8 cellular contexts compared by ENCODE assay signal in genomic region chr15:44735482-44736260, GRCh38. TPM values are rescaled to one million over a fixed set of nuclear protein-coding genes. Genes with fewer than 3 reads are reported as not detected.
DNase-seq lines count a peak whose midpoint lies in the region; ATAC-seq and TF ChIP-seq lines count a peak whose summit lies in the region.

No MANE protein-coding gene starts in this region.

- TF ChIP-seq CTCF in fibroblast of pulmonary artery (IDR thresholded peaks at IDR 0.05; ENCODE audit: low read length, missing control alignments), result no peak

- H3K4me3 Mint-ChIP-seq in activated T-cell treated with anti-CD3 and anti-CD28 coated beads, Interleukin-2, amount 50 U/mL, for 24 hours, result peak overlapping the region; percentile 78
- H3K4me3 Mint-ChIP-seq in T-helper 17 cell, result peak overlapping the region; percentile 92

- H3K4me3 ChIP-seq in fibroblast of pulmonary artery (replicated peaks; ENCODE audit: low read depth, low read length), result no peak overlapping the region

- ATAC-seq in T-helper 17 cell (peak; percentile 70), GM19328 (IDR thresholded peaks at IDR 0.05; ENCODE audit: unreplicated experiment) (no peak), GM19351 (IDR thresholded peaks at IDR 0.05; ENCODE audit: unreplicated experiment) (no peak)

- H3K27me3 Mint-ChIP-seq in activated T-cell treated with anti-CD3 and anti-CD28 coated beads, Interleukin-2, amount 50 U/mL, for 24 hours, result no peaks in the 10 kb centered on the region
- H3K27me3 Mint-ChIP-seq in T-helper 17 cell, result no peaks in the 10 kb centered on the region

- DNase-seq in activated T-cell treated with anti-CD3 and anti-CD28 coated beads, Interleukin-2, amount 50 U/mL, for 24 hours, result peak; percentile 58
- DNase-seq in activated T-cell treated with anti-CD3 and anti-CD28 coated beads for 4 hours (no peak), T-helper 17 cell (no peak), fibroblast of pulmonary artery (ENCODE audit: low read depth) (peak; percentile 48), kidney glomerular epithelial cell (lab: John Stamatoyannopoulos, UW) (no peak)
- DNase-seq in stimulated activated naive CD4-positive, alpha-beta T cell treated with Interleukin-2 at 50 U/mL for 16 hours (lab: John Stamatoyannopoulos, UW), result peak; percentile 58

- H3K9me3 ChIP-seq in T-helper 17 cell (ENCODE audit: control insufficient read depth, low read length, poor library complexity, severe bottlenecking), result no peaks in the 10 kb centered on the region

- H3K27ac Mint-ChIP-seq in activated T-cell treated with anti-CD3 and anti-CD28 coated beads, Interleukin-2, amount 50 U/mL, for 24 hours, result peak overlapping the region; percentile 95
- peak overlapping the region; percentile 97 for H3K27ac Mint-ChIP-seq in T-helper 17 cell

- peaks cover 33% of the 10 kb centered on the region for H3K36me3 Mint-ChIP-seq in activated T-cell treated with anti-CD3 and anti-CD28 coated beads, Interleukin-2, amount 50 U/mL, for 24 hours (ENCODE audit: low read depth)
- H3K36me3 Mint-ChIP-seq in T-helper 17 cell (ENCODE audit: low read depth), result no peaks in the 10 kb centered on the region

- no peaks in the 10 kb centered on the region for H3K9me3 Mint-ChIP-seq in activated T-cell treated with anti-CD3 and anti-CD28 coated beads, Interleukin-2, amount 50 U/mL, for 24 hours

- H3K4me1 Mint-ChIP-seq in activated T-cell treated with anti-CD3 and anti-CD28 coated beads, Interleukin-2, amount 50 U/mL, for 24 hours (ENCODE audit: low read depth), result peaks cover 70% of the 10 kb centered on the region
- peaks cover 38% of the 10 kb centered on the region for H3K4me1 Mint-ChIP-seq in T-helper 17 cell

RNA-seq across cellular contexts. Expression of gene TRIM69, which starts 0.7 kb away (rescaled TPM):
- 10 to 100 TPM; 22.2 to 31.7 TPM for total RNA-seq in T-helper 17 cell

RNA-seq across cellular contexts. Expression of gene B2M, which starts 24.4 kb away (rescaled TPM):
- total RNA-seq in T-helper 17 cell, result 1,000 to 10,000 TPM; 6,241 to 6,591 TPM

RNA-seq across cellular contexts. Expression of gene PATL2, which starts 24.5 kb away (rescaled TPM):
- total RNA-seq in T-helper 17 cell, result 10 to 100 TPM; 24.8 to 26.7 TPM

Comparison
In these comparisons a context has a peak if more than half of its experiments do, and no peak if none do; other contexts are left out.
1. DNase-seq: peak in activated T-cell treated with anti-CD3 and anti-CD28 coated beads, Interleukin-2, amount 50 U/mL, for 24 hours (single experiment), fibroblast of pulmonary artery (single experiment) and stimulated activated naive CD4-positive, alpha-beta T cell treated with Interleukin-2 at 50 U/mL for 16 hours (single experiment); none in activated T-cell treated with anti-CD3 and anti-CD28 coated beads for 4 hours (single experiment), T-helper 17 cell (0 of 3) and kidney glomerular epithelial cell (single experiment).